In genomic region chr16:65116818-65117430, GRCh38 we compare ENCODE assay signal across 23 cellular contexts. TPM values are rescaled to one million over a fixed set of nuclear protein-coding genes. Genes with fewer than 3 reads are reported as not detected.
A peak's percentile ranks its signal among the peaks of the same experiment; 100 is the strongest.
DNase-seq lines count a peak whose midpoint lies in the region; ATAC-seq and TF ChIP-seq lines count a peak whose summit lies in the region.
"Had no signal": no experiment of that assay in that cellular context is flagged by ENCODE, and none has a peak within 500 bp of the region (broad histone marks: within the 10 kb centered on the region; RNA-seq: fewer than 3 reads in every experiment).

No MANE protein-coding gene starts in this region.

- POLR2A ChIA-PET in OCI-LY7 (lab: Charles Lee): no interaction called here

- no peak for DNase-seq in OCI-LY7 (ENCODE audit: low spot score)
- DNase-seq in type B pancreatic cell (ENCODE audit: extremely low spot score, unreplicated experiment): no peak
- DNase-seq in T-helper 1 cell: no peak
- no peak for DNase-seq in aorta
- no peak for DNase-seq in iPS-NIHi7 (ENCODE audit: extremely low spot score)
- DNase-seq: activated CD4-positive, alpha-beta T cell treated with anti-CD3 and anti-CD28 coated beads, Interleukin-2, amount 50 U/mL, for 4 hours; activated naive CD4-positive, alpha-beta T cell; BE2C; dermis blood vessel endothelial cell; left lung; NCI-H1436; NCI-H526; occipital lobe; right lobe of liver; stimulated activated naive CD4-positive, alpha-beta T cell treated with Interleukin-2 at 50 U/mL for 16 hours; T-helper 2 cell; WERI-Rb-1 had no signal

- H3K27me3 Mint-ChIP-seq in type B pancreatic cell: peaks cover 40% of the 10 kb centered on the region

- no peaks in the 10 kb centered on the region for H4K20me1 ChIP-seq in OCI-LY7 (ENCODE audit: insufficient read depth, low read length)

- H3K27ac Mint-ChIP-seq in type B pancreatic cell: no peak overlapping the region

- H2AFZ ChIP-seq in OCI-LY7 (ENCODE audit: low read length): peak overlapping the region; percentile 36; the same call in 1 of the 2 replicates

- no peak for TF ChIP-seq CTCF in OCI-LY7 (conservative IDR thresholded peaks at IDR 0.05; ENCODE audit: low read length)
- TF ChIP-seq CTCF in type B pancreatic cell (conservative IDR thresholded peaks at IDR 0.05): no peak

- peaks cover 32% of the 10 kb centered on the region for H3K36me3 Mint-ChIP-seq in type B pancreatic cell

- no peaks in the 10 kb centered on the region for H3K79me2 ChIP-seq in OCI-LY7 (ENCODE audit: insufficient read depth, low read depth, low read length)

- ATAC-seq in aorta (ENCODE audit: low FRiP score): no peak
- ATAC-seq: left lung had no signal

- intact Hi-C loops in OCI-LY7 (cut with micrococcal nuclease; ENCODE audit: unreplicated experiment) (no loop called here), aorta (cut with DNase I) (loop anchor here (5.0 kb wide), 2 partner anchors 45 to 1030 kb away; no protein-coding TSS in a partner anchor)

- peaks cover 9% of the 10 kb centered on the region for H3K4me1 ChIP-seq in OCI-LY7 (ENCODE audit: insufficient read depth, low read length, poor library complexity, severe bottlenecking)
- H3K4me1 ChIP-seq in mesodermal cell (ENCODE audit: control insufficient read depth, insufficient read depth, low read length, poor library complexity, severe bottlenecking): peaks cover 30% of the 10 kb centered on the region
- H3K4me1 ChIP-seq in aorta (ENCODE audit: control insufficient read depth in 1 of 2, insufficient read depth in 2 of 2, low read length in 2 of 2): peaks cover 5 to 9% of the 10 kb centered on the region in 2 donors
- H3K4me1 ChIP-seq: HAP-1, left lung, right lobe of liver had no signal

- H3K27ac ChIP-seq in OCI-LY7 (ENCODE audit: low read depth, low read length, poor library complexity, severe bottlenecking): no peak overlapping the region
- H3K27ac ChIP-seq in cingulate gyrus (ENCODE audit: low read depth, low read length): peak overlapping the region; percentile 43
- H3K27ac ChIP-seq in mesodermal cell (ENCODE audit: low read depth, low read length, severe bottlenecking): no peak overlapping the region
- H3K27ac ChIP-seq in aorta (ENCODE audit: low read depth in 1 of 2, low read length in 2 of 2): no peak overlapping the region
- H3K27ac ChIP-seq: epithelial cell of prostate, right lobe of liver, WERI-Rb-1 had no signal

- H3K9me3 ChIP-seq in OCI-LY7 (ENCODE audit: low read length) (no peaks in the 10 kb centered on the region), mesodermal cell (ENCODE audit: control insufficient read depth, low read length) (no peaks in the 10 kb centered on the region), aorta (ENCODE audit: control insufficient read depth, low read length) (no peaks in the 10 kb centered on the region)
- H3K9me3 ChIP-seq: BE2C, HAP-1, left lung, right lobe of liver, tibial nerve had no signal

- WGBS in mesodermal cell (ENCODE audit: insufficient coverage in 2 of 2), 2 experiments: 85 to 98% methylated on average over 5 of the region's 5 CpGs
- 47 to 49% methylated on average over 5 of the region's 5 CpGs for WGBS in aorta, 2 donors

- no peaks in the 10 kb centered on the region for H3K9me2 ChIP-seq in OCI-LY7 (ENCODE audit: insufficient read depth, low read length)

- H3K27me3 ChIP-seq in aorta (ENCODE audit: control insufficient read depth in 1 of 2, insufficient read depth in 2 of 2, low read length in 1 of 2): no peaks in the 10 kb centered on the region
- H3K27me3 ChIP-seq: right lobe of liver, tibial nerve had no signal

- H3K4me3 ChIP-seq in OCI-LY7 (ENCODE audit: low read depth, low read length, poor library complexity, severe bottlenecking) (no peak overlapping the region), mesodermal cell (ENCODE audit: extremely low read depth, insufficient read depth, low read length, poor library complexity, severe bottlenecking) (peak overlapping the region; percentile 23), aorta (ENCODE audit: low read length in 2 of 2) (no peak overlapping the region)
- H3K4me3 ChIP-seq: HAP-1, left lung, right lobe of liver, tibial nerve had no signal

- H3K9me3 Mint-ChIP-seq in type B pancreatic cell: no peaks in the 10 kb centered on the region

- H3K4me2 ChIP-seq in OCI-LY7 (ENCODE audit: low read length): no peak overlapping the region

- H3K4me1 Mint-ChIP-seq in type B pancreatic cell (ENCODE audit: unreplicated experiment): peaks cover 36% of the 10 kb centered on the region

- peak overlapping the region; percentile 58 for H3K4me3 Mint-ChIP-seq in type B pancreatic cell

- H3K36me3 ChIP-seq in OCI-LY7 (ENCODE audit: insufficient read depth, low read length): no peaks in the 10 kb centered on the region
- H3K36me3 ChIP-seq in mesodermal cell (ENCODE audit: control insufficient read depth, insufficient read depth, low read length): peaks cover 83% of the 10 kb centered on the region
- H3K36me3 ChIP-seq in aorta (ENCODE audit: control insufficient read depth in 1 of 2, insufficient read depth in 2 of 2, low read length in 1 of 2): no peaks in the 10 kb centered on the region
- H3K36me3 ChIP-seq: BE2C, HAP-1, left lung, right lobe of liver, tibial nerve, WERI-Rb-1 had no signal

- CTCF ChIA-PET in OCI-LY7 (lab: Charles Lee; ENCODE audit: unreplicated experiment): no interaction called here

- no TSS peak for BruUV-seq in OCI-LY7 (replicated peaks; lab: Mats Ljungman, UMichigan)

RNA-seq across cellular contexts. Expression of gene CDH11, which starts 4.9 kb away (rescaled TPM):
- not detected in 2 replicates for total RNA-seq in OCI-LY7 (2014; rRNA removed; shearing (Covaris generic))
- total RNA-seq in OCI-LY7 (2022): not detected in 2 replicates
- polyA plus RNA-seq in mesodermal cell (2013, experiment 1 of 2): 488 TPM
- 420 TPM for polyA plus RNA-seq in mesodermal cell (2013, experiment 2 of 2)
- total RNA-seq in type B pancreatic cell (ENCODE audit: low replicate concordance): 34.5 and 287 TPM in 2 replicates
- total RNA-seq in aorta: 100 to 1,000 TPM in 1 of 2 donors, 10 to 100 TPM in 1; 86.3 to 182 TPM
- polyA plus RNA-seq in aorta: 10 to 100 TPM; 11.9 to 17.5 TPM
- total RNA-seq: HepG2 had no signal
- polyA plus RNA-seq: HepG2 had no signal

Comparison
In these comparisons a context has a peak if more than half of its experiments do, and no peak if none do; other contexts are left out.
1. RNA of gene CDH11, which starts 4.9 kb away (total RNA-seq): 34.5 to 287 TPM in type B pancreatic cell and 86.3 to 182 TPM in aorta; not detected in OCI-LY7; every median in the first group is over 10 times any median in the second.